In the genomic region with DNA sequence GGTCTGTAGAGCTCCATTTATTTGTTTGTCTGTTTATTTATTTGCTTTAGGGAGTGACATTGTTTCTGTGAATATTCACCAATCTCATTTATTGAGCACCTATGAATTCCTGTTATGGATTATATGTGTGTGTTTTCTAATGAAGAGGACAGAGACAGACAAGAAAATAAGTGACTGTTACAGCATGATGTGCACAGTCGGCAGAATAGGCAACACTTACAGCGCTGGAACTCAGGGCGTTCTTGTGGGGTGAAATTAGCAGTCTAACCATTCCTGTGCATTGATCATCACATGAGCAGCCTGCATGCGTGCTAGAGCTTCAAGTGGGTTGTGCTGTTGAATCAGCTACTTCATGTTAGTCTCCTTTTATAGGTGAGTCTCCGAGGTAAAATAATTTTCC, we compare ENCODE assay signal across 7 cellular contexts.
"Had no signal": no experiment of that assay in that cellular context is flagged by ENCODE, and none has a peak within 500 bp of the region (broad histone marks: within the 10 kb centered on the region; RNA-seq: fewer than 3 reads in every experiment).

No MANE protein-coding gene starts in this region.

- H3K4me3 ChIP-seq: GM12878 had no signal

- FAIRE-seq: G401.6, GM12878, GM12891, GM12892, GM18507, GM19239 had no signal

- ATAC-seq: GM12878 had no signal

- DNase-seq: GF-D8 had no signal
